12 cellular contexts compared by ENCODE assay signal in the genomic region with DNA sequence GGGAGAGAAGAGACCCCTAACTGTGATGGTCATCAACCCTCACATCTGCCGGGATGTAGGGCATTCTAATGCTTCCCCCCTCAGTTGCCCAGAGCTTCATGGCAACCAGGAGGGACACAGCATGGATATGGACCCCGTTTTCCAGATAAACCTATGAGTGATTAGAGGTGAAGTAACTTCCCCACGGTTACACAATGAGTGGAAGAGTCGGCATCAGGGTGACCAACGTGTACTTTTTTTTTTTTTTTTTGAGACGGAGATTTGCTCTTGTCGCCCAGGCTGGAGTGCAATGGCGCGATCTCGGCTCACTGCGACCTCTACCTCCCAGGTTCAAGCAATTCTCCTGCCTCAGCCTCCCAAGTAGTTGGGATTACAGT. TPM values are rescaled to one million over a fixed set of nuclear protein-coding genes. Genes with fewer than 3 reads are reported as not detected.
DNase-seq lines count a peak whose midpoint lies in the region; ATAC-seq, FAIRE-seq and TF ChIP-seq lines count a peak whose summit lies in the region.
"Had no signal": no experiment of that assay in that cellular context is flagged by ENCODE, and none has a peak within 500 bp of the region (broad histone marks: within the 10 kb centered on the region; RNA-seq: fewer than 3 reads in every experiment).

No MANE protein-coding gene starts in this region.

- H3K4me3 ChIP-seq in liver (ENCODE audit: low read depth in 1 of 3, low read length in 3 of 3) (no peak overlapping the region), HepG2 (replicated peaks in 1 of 3; ENCODE audit: insufficient read depth in 1 of 3, low read depth in 2 of 3, low read length in 3 of 3) (no peak overlapping the region), astrocyte (ENCODE audit: insufficient read depth, low read depth, low read length) (no peak overlapping the region), vagina (no peak overlapping the region), kidney (ENCODE audit: low read length in 2 of 2) (no peak overlapping the region)

- TF ChIP-seq RAD21 in liver (IDR thresholded peaks at IDR 0.05) (no peak), HepG2 (CRISPR knock-in tag; IDR thresholded peaks at IDR 0.05) (no peak)

- CTCF ChIA-PET in HepG2 (lab: Yijun Ruan, JAX; ENCODE audit: low intra/inter-chr PET ratio, low total read pairs), result no interaction called here

- no peak for TF ChIP-seq POLR2A in HepG2 (IDR thresholded peaks at IDR 0.05; ENCODE audit: insufficient read depth in 1 of 2, low read depth in 2 of 2, low read length in 2 of 2)
- TF ChIP-seq POLR2A in vagina (IDR thresholded peaks at IDR 0.05), result no peak

- no peak for TF ChIP-seq EP300 in HepG2 (IDR thresholded peaks at IDR 0.05; ENCODE audit: low read depth in 2 of 2, low read length in 2 of 2)
- TF ChIP-seq EP300 in HepG2 (CRISPR knock-in tag; IDR thresholded peaks at IDR 0.05; ENCODE audit: borderline replicate concordance), result no peak

- H3K4me3 Mint-ChIP-seq in astrocyte (ENCODE audit: unreplicated experiment) (no peak overlapping the region), nephron progenitor cell (no peak overlapping the region)

- POLR2A ChIA-PET in HepG2 (lab: Yijun Ruan, JAX), result no interaction called here

- H3K36me3 Mint-ChIP-seq in astrocyte (ENCODE audit: low read depth, unreplicated experiment) (no peaks in the 10 kb centered on the region), nephron progenitor cell (ENCODE audit: low read depth) (no peaks in the 10 kb centered on the region)

- peak overlapping the region; percentile 27 for H3K27ac Mint-ChIP-seq in astrocyte (ENCODE audit: unreplicated experiment)
- H3K27ac Mint-ChIP-seq in nephron progenitor cell, result peak overlapping the region; percentile 81

- H3K79me2 ChIP-seq in HepG2 (ENCODE audit: insufficient read depth, low read length), result no peaks in the 10 kb centered on the region
- H3K79me2 ChIP-seq in astrocyte (ENCODE audit: insufficient read depth, low read length), result peaks cover 2% of the 10 kb centered on the region

- H4K20me1 ChIP-seq in HepG2 (ENCODE audit: insufficient read depth, low read length) (no peaks in the 10 kb centered on the region), astrocyte (ENCODE audit: insufficient read depth, low read length) (no peaks in the 10 kb centered on the region)

- TF ChIP-seq CTCF in liver (IDR thresholded peaks at IDR 0.05; ENCODE audit: low read depth, low read length, missing input control) (no peak), HepG2 (CRISPR knock-in tag; IDR thresholded peaks at IDR 0.05) (no peak), astrocyte (IDR thresholded peaks at IDR 0.05; ENCODE audit: insufficient read depth, low read depth, low read length) (no peak), nephron progenitor cell (IDR thresholded peaks at IDR 0.05) (no peak), vagina (IDR thresholded peaks at IDR 0.05) (no peak), kidney (IDR thresholded peaks at IDR 0.05; ENCODE audit: borderline replicate concordance, extremely low read depth, insufficient read depth) (no peak)

- no peak overlapping the region for H3K4me2 ChIP-seq in HepG2 (ENCODE audit: low read depth, low read length)
- H3K4me2 ChIP-seq in astrocyte (ENCODE audit: low read length), result no peak overlapping the region

- FAIRE-seq in HepG2 (lab: Jason Lieb, UNC), result no peak
- no peak for FAIRE-seq in astrocyte (lab: Jason Lieb, UNC)
- no peak for FAIRE-seq in kidney (lab: Jason Lieb, UNC)

- no peak for ATAC-seq in HepG2

- H3K27ac ChIP-seq in liver (ENCODE audit: low read depth in 1 of 2, low read length in 2 of 2) (peak overlapping the region; percentile 47 to 72), HepG2 (ENCODE audit: extremely low read length, insufficient read depth, low read length) (no peak overlapping the region), astrocyte (ENCODE audit: low read depth, low read length) (no peak overlapping the region), vagina (peak overlapping the region; percentile 96), kidney (ENCODE audit: low read depth in 2 of 2, low read length in 2 of 2) (no peak overlapping the region), substantia nigra (ENCODE audit: low read depth, low read length, poor library complexity, severe bottlenecking) (no peak overlapping the region)

- H3K36me3 ChIP-seq in liver (ENCODE audit: control insufficient read depth in 4 of 4, insufficient read depth in 3 of 4, low read depth in 1 of 4, low read length in 3 of 4) (no peaks in the 10 kb centered on the region), HepG2 (replicated peaks in 1 of 2; ENCODE audit: control insufficient read depth in 1 of 2, insufficient read depth in 2 of 2, low read length in 2 of 2) (no peaks in the 10 kb centered on the region), astrocyte (ENCODE audit: insufficient read depth, low read length) (no peaks in the 10 kb centered on the region), vagina (no peaks in the 10 kb centered on the region), kidney (ENCODE audit: control insufficient read depth in 1 of 2, insufficient read depth in 2 of 2, low read length in 2 of 2) (no peaks in the 10 kb centered on the region)

- H3K9me3 ChIP-seq in liver (ENCODE audit: control insufficient read depth in 4 of 4, low read length in 3 of 4) (no peaks in the 10 kb centered on the region), HepG2 (ENCODE audit: low read length) (no peaks in the 10 kb centered on the region), astrocyte (ENCODE audit: insufficient read depth, low read depth, low read length) (no peaks in the 10 kb centered on the region), vagina (no peaks in the 10 kb centered on the region), kidney (ENCODE audit: control insufficient read depth in 1 of 2, low read length in 2 of 2) (no peaks in the 10 kb centered on the region)

- no peak overlapping the region for H2AFZ ChIP-seq in HepG2 (ENCODE audit: low read length)
- H2AFZ ChIP-seq in astrocyte (ENCODE audit: low read depth, low read length), result no peak overlapping the region

- H3K4me1 Mint-ChIP-seq in astrocyte (ENCODE audit: low read depth, unreplicated experiment) (peaks cover 29% of the 10 kb centered on the region), nephron progenitor cell (peaks cover 51% of the 10 kb centered on the region)

- DNase-seq in HepG2 (ENCODE audit: low spot score) (no peak), astrocyte (ENCODE audit: low read depth) (no peak), nephron progenitor cell (no peak), vagina (ENCODE audit: extremely low spot score in 2 of 2) (no peak), kidney (no peak), NCI-H526 treated with DMSO at 0.1 percent for 48 hours (lab: John Stamatoyannopoulos, UW) (no peak), substantia nigra (lab: John Stamatoyannopoulos, UW) (no peak)
- DNase-seq: activated gamma-delta T cell treated with Interleukin-2 at 50 U/mL for 16 hours, NCI-H1105 treated with DMSO at 0.1 percent for 48 hours, NCI-H510A, nucleus accumbens had no signal

- BruUV-seq in HepG2 (replicated peaks; lab: Mats Ljungman, UMichigan), result no TSS peak

- H3K4me1 ChIP-seq in liver (ENCODE audit: control insufficient read depth in 4 of 4, insufficient read depth in 4 of 4, low read length in 3 of 4) (peaks cover 0 to 13% (median 5%) of the 10 kb centered on the region in 4 donors), HepG2 (ENCODE audit: insufficient read depth, low read length) (peaks cover 83% of the 10 kb centered on the region), astrocyte (ENCODE audit: insufficient read depth, low read length) (peaks cover 29% of the 10 kb centered on the region), vagina (peaks cover 47% of the 10 kb centered on the region), kidney (ENCODE audit: control insufficient read depth in 1 of 2, insufficient read depth in 1 of 2, low read depth in 1 of 2, low read length in 2 of 2) (peaks cover 9 to 22% of the 10 kb centered on the region in 2 donors)

- H3K9me3 Mint-ChIP-seq in astrocyte (ENCODE audit: unreplicated experiment) (peaks cover 3% of the 10 kb centered on the region), nephron progenitor cell (no peaks in the 10 kb centered on the region)

- H3K27me3 ChIP-seq in liver (ENCODE audit: control insufficient read depth in 4 of 4, insufficient read depth in 4 of 4, low read length in 3 of 4) (no peaks in the 10 kb centered on the region), HepG2 (ENCODE audit: control insufficient read depth in 1 of 2, insufficient read depth in 2 of 2, low read length in 2 of 2) (no peaks in the 10 kb centered on the region; a peak in 1 of 5 replicates), astrocyte (ENCODE audit: insufficient read depth, low read length) (no peaks in the 10 kb centered on the region), vagina (no peaks in the 10 kb centered on the region)

- 87% methylated on average over 11 of the region's 11 CpGs for WGBS in liver
- 44% methylated on average over 11 of the region's 11 CpGs for WGBS in HepG2 (ENCODE audit: low lambda C conversion rate)

- in situ Hi-C loops in HepG2 (cut with HindIII; ENCODE audit: extremely low pct_ligation_motif_present, low pct_unique_long_range_greater_than_20kb), result no loop called here

- H3K27me3 Mint-ChIP-seq in astrocyte (ENCODE audit: low read depth, unreplicated experiment) (no peaks in the 10 kb centered on the region), nephron progenitor cell (ENCODE audit: low read depth, poor library complexity) (no peaks in the 10 kb centered on the region)

- H3K9ac ChIP-seq in liver (ENCODE audit: low read depth in 1 of 2, low read length in 2 of 2), result no peak overlapping the region
- H3K9ac ChIP-seq in HepG2 (ENCODE audit: insufficient read depth, low read depth, low read length), result no peak overlapping the region
- no peak overlapping the region for H3K9ac ChIP-seq in astrocyte (ENCODE audit: low read length)
- no peak overlapping the region for H3K9ac ChIP-seq in kidney (ENCODE audit: low read length in 2 of 2)

- intact Hi-C loops in HepG2 (cut with micrococcal nuclease; ENCODE audit: unreplicated experiment), result no loop called here
- intact Hi-C loops in vagina (cut with DNase I), result loop anchor here (5.0 kb wide), 1 partner anchor 69 kb away; the partner anchor contains the start of gene MYH9
- intact Hi-C loops in kidney (cut with DNase I), result no loop called here

RNA-seq across cellular contexts. Expression of gene TXN2, which starts 25.0 kb away (rescaled TPM):
- total RNA-seq in liver, result 10 to 100 TPM; 27.5 to 32.7 TPM
- polyA plus RNA-seq in liver, result 100 to 1,000 TPM; 114 to 154 TPM
- 41.4 and 61.4 TPM in 2 replicates for total RNA-seq in HepG2 (2016; rRNA removed; fragmentation: Illumina TruSeq; extraction: Trizol)
- 25.1 and 26.3 TPM in 2 replicates for total RNA-seq in HepG2 (2016; cell fraction: cytosol; rRNA removed; fragmentation: Illumina TruSeq; extraction: Trizol; ENCODE audit: low read depth)
- 43.5 and 58.4 TPM in 2 replicates for total RNA-seq in HepG2 (2016; cell fraction: insoluble cytoplasmic fraction; rRNA removed; fragmentation: Illumina TruSeq; extraction: Trizol)
- 41.6 and 41.7 TPM in 2 replicates for total RNA-seq in HepG2 (2016; cell fraction: membrane; rRNA removed; fragmentation: Illumina TruSeq; extraction: Trizol)
- 22.3 and 24.9 TPM in 2 replicates for total RNA-seq in HepG2 (2016; cell fraction: nucleus; rRNA removed; fragmentation: Illumina TruSeq; extraction: Trizol)
- polyA plus RNA-seq in HepG2 (2011; rRNA removed), result 109 and 110 TPM in 2 replicates
- polyA plus RNA-seq in HepG2 (2011; cell fraction: cytosol; rRNA removed), result 154 and 163 TPM in 2 replicates
- 73.0 and 74.6 TPM in 2 replicates for polyA plus RNA-seq in HepG2 (2011; cell fraction: nucleus; rRNA removed)
- 58.3 and 59.9 TPM in 2 replicates for polyA plus RNA-seq in HepG2 (2012)
- polyA plus RNA-seq in HepG2 (2016; cell fraction: cytosol; fragmentation: Illumina TruSeq; extraction: Trizol; ENCODE audit: low read depth), result 60.8 and 72.4 TPM in 2 replicates
- polyA plus RNA-seq in HepG2 (2016; cell fraction: insoluble cytoplasmic fraction; fragmentation: Illumina TruSeq; extraction: Trizol; ENCODE audit: low read depth), result 152 and 166 TPM in 2 replicates
- 76.6 and 79.8 TPM in 2 replicates for polyA plus RNA-seq in HepG2 (2016; cell fraction: membrane; fragmentation: Illumina TruSeq; extraction: Trizol; ENCODE audit: low read depth)
- polyA plus RNA-seq in HepG2 (2016; cell fraction: nucleus; fragmentation: Illumina TruSeq; extraction: Trizol; ENCODE audit: insufficient read depth, low read depth), result 71.7 and 73.1 TPM in 2 replicates
- 73.8 and 91.5 TPM in 2 replicates for polyA minus RNA-seq in HepG2 (2011; rRNA and poly(A)+ RNA removed; ENCODE audit: low replicate concordance)
- 34.7 and 35.7 TPM in 2 replicates for polyA minus RNA-seq in HepG2 (2011; cell fraction: cytosol; rRNA and poly(A)+ RNA removed)
- 19.7 and 25.7 TPM in 2 replicates for polyA minus RNA-seq in HepG2 (2011; cell fraction: nucleus; rRNA and poly(A)+ RNA removed)
- 56.4 and 61.0 TPM in 2 replicates for total RNA-seq in astrocyte
- total RNA-seq in vagina, result 46.9 TPM
- total RNA-seq in kidney, result 72.8 TPM
- polyA plus RNA-seq in kidney (ENCODE audit: insufficient read depth, low read depth, low replicate concordance), result 194 TPM

RNA-seq across cellular contexts. Expression of gene FOXRED2, which starts 50.4 kb away (rescaled TPM):
- total RNA-seq in liver, result 10 to 100 TPM in 1 of 2 donors, 1 to 10 TPM in 1; 9.0 to 15.0 TPM
- polyA plus RNA-seq in liver, result 1 to 10 TPM; 5.1 to 5.6 TPM
- total RNA-seq in HepG2 (2016; rRNA removed; fragmentation: Illumina TruSeq; extraction: Trizol), result 20.8 and 28.1 TPM in 2 replicates
- total RNA-seq in HepG2 (2016; cell fraction: cytosol; rRNA removed; fragmentation: Illumina TruSeq; extraction: Trizol; ENCODE audit: low read depth), result 7.3 and 8.2 TPM in 2 replicates
- total RNA-seq in HepG2 (2016; cell fraction: insoluble cytoplasmic fraction; rRNA removed; fragmentation: Illumina TruSeq; extraction: Trizol), result 20.3 and 27.3 TPM in 2 replicates
- total RNA-seq in HepG2 (2016; cell fraction: membrane; rRNA removed; fragmentation: Illumina TruSeq; extraction: Trizol), result 21.0 and 23.1 TPM in 2 replicates
- 36.0 and 41.8 TPM in 2 replicates for total RNA-seq in HepG2 (2016; cell fraction: nucleus; rRNA removed; fragmentation: Illumina TruSeq; extraction: Trizol)
- 8.6 and 9.3 TPM in 2 replicates for polyA plus RNA-seq in HepG2 (2011; rRNA removed)
- 6.1 and 7.7 TPM in 2 replicates for polyA plus RNA-seq in HepG2 (2011; cell fraction: cytosol; rRNA removed)
- 13.7 and 15.2 TPM in 2 replicates for polyA plus RNA-seq in HepG2 (2011; cell fraction: nucleus; rRNA removed)
- polyA plus RNA-seq in HepG2 (2012), result 14.0 and 17.1 TPM in 2 replicates
- polyA plus RNA-seq in HepG2 (2016; cell fraction: cytosol; fragmentation: Illumina TruSeq; extraction: Trizol; ENCODE audit: low read depth), result 4.4 and 4.5 TPM in 2 replicates
- polyA plus RNA-seq in HepG2 (2016; cell fraction: insoluble cytoplasmic fraction; fragmentation: Illumina TruSeq; extraction: Trizol; ENCODE audit: low read depth), result 24.5 and 29.9 TPM in 2 replicates
- polyA plus RNA-seq in HepG2 (2016; cell fraction: membrane; fragmentation: Illumina TruSeq; extraction: Trizol; ENCODE audit: low read depth), result 14.7 and 14.9 TPM in 2 replicates
- 46.8 and 52.4 TPM in 2 replicates for polyA plus RNA-seq in HepG2 (2016; cell fraction: nucleus; fragmentation: Illumina TruSeq; extraction: Trizol; ENCODE audit: insufficient read depth, low read depth)
- 15.6 and 23.7 TPM in 2 replicates for polyA minus RNA-seq in HepG2 (2011; rRNA and poly(A)+ RNA removed; ENCODE audit: low replicate concordance)
- 11.4 and 13.1 TPM in 2 replicates for polyA minus RNA-seq in HepG2 (2011; cell fraction: cytosol; rRNA and poly(A)+ RNA removed)
- polyA minus RNA-seq in HepG2 (2011; cell fraction: nucleus; rRNA and poly(A)+ RNA removed), result 8.6 and 10.9 TPM in 2 replicates
- 5.3 and 5.9 TPM in 2 replicates for total RNA-seq in astrocyte
- 3.7 TPM for total RNA-seq in vagina
- total RNA-seq in kidney, result 8.5 TPM
- polyA plus RNA-seq in kidney (ENCODE audit: insufficient read depth, low read depth, low replicate concordance), result 6.5 TPM

Comparison
In these comparisons a context has a peak if more than half of its experiments do, and no peak if none do; other contexts are left out.
1. H3K27ac ChIP-seq: peak in liver (2 of 2) and vagina (single experiment); none in HepG2 (single experiment), astrocyte (single experiment), kidney (0 of 2) and substantia nigra (single experiment).